Comparison of ENCODE assay signal across 21 cellular contexts in the genomic region with DNA sequence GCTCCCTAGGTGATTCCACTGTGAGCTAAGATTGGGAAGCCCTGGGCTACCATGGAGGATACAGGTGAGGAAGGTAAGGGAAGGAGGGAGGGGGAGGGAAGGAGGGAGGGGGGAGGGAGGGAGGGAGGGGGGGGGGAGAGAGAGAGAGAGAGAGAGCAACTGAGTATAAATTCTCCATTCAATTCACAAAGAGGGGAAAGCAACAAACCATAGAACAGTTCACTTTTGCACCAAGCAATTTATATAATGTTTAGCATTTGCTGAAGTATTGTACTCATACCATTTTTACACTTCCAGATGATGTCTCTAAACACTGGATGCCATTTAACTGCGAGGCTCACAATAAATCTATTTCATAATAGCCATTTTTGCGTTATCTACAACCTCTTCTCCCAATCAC.
DNase-seq lines count a peak whose midpoint lies in the region; ATAC-seq, FAIRE-seq and TF ChIP-seq lines count a peak whose summit lies in the region.
"Had no signal": no experiment of that assay in that cellular context is flagged by ENCODE, and none has a peak within 500 bp of the region (broad histone marks: within the 10 kb centered on the region; RNA-seq: fewer than 3 reads in every experiment).

No MANE protein-coding gene starts in this region.

- H2BK15ac ChIP-seq in mesendoderm (replicated peaks; ENCODE audit: low read depth), result no peak overlapping the region

- no peaks in the 10 kb centered on the region for H3K79me2 ChIP-seq in HepG2 (ENCODE audit: insufficient read depth, low read length)
- H3K79me2 ChIP-seq in mesendoderm (ENCODE audit: control insufficient read depth, insufficient read depth, low read length), result no peaks in the 10 kb centered on the region

- H3K4me1 Mint-ChIP-seq in dendritic cell treated with granulocyte-macrophage colony-stimulating factor and Interleukin-4, amounts not matched to agents 40 ng/mL and 50 ng/mL, for 4 days (ENCODE audit: low read depth), result peaks cover 12% of the 10 kb centered on the region
- H3K4me1 Mint-ChIP-seq: H9 had no signal

- H3K9ac ChIP-seq in HepG2 (ENCODE audit: insufficient read depth, low read depth, low read length) (no peak overlapping the region), mesendoderm (ENCODE audit: low read length) (no peak overlapping the region)
- H3K9ac ChIP-seq: BLaER1 treated with 17β-estradiol and CSF1 and Interleukin-3, amounts not matched to agents 10 nM and 100 nM had no signal

- 53% methylated on average over 2 of the region's 2 CpGs for WGBS in HepG2 (ENCODE audit: low lambda C conversion rate)
- WGBS in right lobe of liver (ENCODE audit: insufficient coverage, low coverage, low lambda C conversion rate, missing lambda C conversion rate), result 49% methylated on average over 2 of the region's 2 CpGs
- WGBS in mesendoderm (ENCODE audit: extremely low coverage, insufficient coverage, low lambda C conversion rate), result no CpG with 5 or more reads among the region's 2 CpGs
- WGBS in stomach, 5 donors, result 64 to 90% (median 81%) methylated on average over 2 of the region's 2 CpGs

- H3K9me3 Mint-ChIP-seq in dendritic cell treated with granulocyte-macrophage colony-stimulating factor and Interleukin-4, amounts not matched to agents 40 ng/mL and 50 ng/mL, for 4 days, result no peaks in the 10 kb centered on the region
- H3K9me3 Mint-ChIP-seq: CD4-positive, CD25-positive, alpha-beta regulatory T cell; CD8-positive, alpha-beta memory T cell; H9 had no signal

- H3K27ac ChIP-seq in HepG2 (ENCODE audit: extremely low read length, insufficient read depth, low read length) (no peak overlapping the region), right lobe of liver (no peak overlapping the region), mesendoderm (ENCODE audit: low read depth, low read length) (no peak overlapping the region), stomach (peak overlapping the region in 3 of 5 donors; percentile 6 to 79 (median 69))
- H3K27ac ChIP-seq: BLaER1 treated with 17β-estradiol and CSF1 and Interleukin-3, amounts not matched to agents 10 nM and 100 nM had no signal

- TF ChIP-seq CTCF in HepG2 (CRISPR knock-in tag; IDR thresholded peaks at IDR 0.05) (no peak), right lobe of liver (IDR thresholded peaks at IDR 0.05) (no peak), stomach (IDR thresholded peaks at IDR 0.05) (no peak)

- H3K4me2 ChIP-seq in HepG2 (ENCODE audit: low read depth, low read length), result no peak overlapping the region
- H3K4me2 ChIP-seq in mesendoderm (ENCODE audit: low read length), result no peak overlapping the region

- TF ChIP-seq EP300 in HepG2 (IDR thresholded peaks at IDR 0.05; ENCODE audit: low read depth in 2 of 2, low read length in 2 of 2) (no peak), HepG2 (CRISPR knock-in tag; IDR thresholded peaks at IDR 0.05; ENCODE audit: borderline replicate concordance) (no peak), stomach (IDR thresholded peaks at IDR 0.05) (no peak)

- H3K4ac ChIP-seq in mesendoderm (ENCODE audit: low read depth, low read length), result no peak overlapping the region

- no peak for FAIRE-seq in HepG2 (lab: Jason Lieb, UNC)
- FAIRE-seq: GM12878, GM19239, H1 had no signal

- no peaks in the 10 kb centered on the region for H4K20me1 ChIP-seq in HepG2 (ENCODE audit: insufficient read depth, low read length)
- H4K20me1 ChIP-seq: BLaER1 treated with 17β-estradiol and CSF1 and Interleukin-3, amounts not matched to agents 10 nM and 100 nM had no signal

- intact Hi-C loops in HepG2 (cut with micrococcal nuclease; ENCODE audit: unreplicated experiment) (no loop called here), right lobe of liver (cut with DNase I) (no loop called here), stomach (cut with DNase I; ENCODE audit: low total_unique reads) (no loop called here)
- intact Hi-C loops in dendritic cell treated with granulocyte-macrophage colony-stimulating factor and Interleukin-4, amounts not matched to agents 40 ng/mL and 50 ng/mL, for 4 days (cut with micrococcal nuclease), result loop anchor here (5.0 kb wide), 1 partner anchor 300 kb away; no protein-coding TSS in a partner anchor

- TF ChIP-seq POLR2A in HepG2 (IDR thresholded peaks at IDR 0.05; ENCODE audit: insufficient read depth in 1 of 2, low read depth in 2 of 2, low read length in 2 of 2) (no peak), right lobe of liver (IDR thresholded peaks at IDR 0.05) (no peak), stomach (IDR thresholded peaks at IDR 0.05) (no peak)

- no peak overlapping the region for H4K5ac ChIP-seq in mesendoderm (ENCODE audit: low read length)

- H3K79me1 ChIP-seq in mesendoderm (ENCODE audit: low read length), result no peaks in the 10 kb centered on the region

- H2AK5ac ChIP-seq in mesendoderm (ENCODE audit: low read length), result no peak overlapping the region

- peak overlapping the region; percentile 15 for H3K18ac ChIP-seq in mesendoderm (ENCODE audit: low read length)

- H2AFZ ChIP-seq in HepG2 (ENCODE audit: low read length), result no peak overlapping the region

- H3K27ac Mint-ChIP-seq in dendritic cell treated with granulocyte-macrophage colony-stimulating factor and Interleukin-4, amounts not matched to agents 40 ng/mL and 50 ng/mL, for 4 days, result peak overlapping the region; percentile 60
- H3K27ac Mint-ChIP-seq: CD4-positive, CD25-positive, alpha-beta regulatory T cell; H9 had no signal

- DNase-seq in HepG2 (ENCODE audit: low spot score) (no peak), right lobe of liver (no peak), mesendoderm (no peak), stomach (no peak), iPS-NIHi11 (ENCODE audit: low spot score) (no peak), NCI-H446 treated with DMSO at 0.1 percent for 48 hours (lab: John Stamatoyannopoulos, UW) (no peak)
- DNase-seq: 8988T; CD4-positive, CD25-positive, alpha-beta regulatory T cell; CD8-positive, alpha-beta memory T cell; COR-L47; DMS 273 treated with DMSO at 0.1 percent for 48 hours; DMS53; DND-41; EL; H9 had no signal

- no peak for TF ChIP-seq RAD21 in HepG2 (CRISPR knock-in tag; IDR thresholded peaks at IDR 0.05)

- H3K27me3 ChIP-seq in HepG2 (ENCODE audit: control insufficient read depth in 1 of 2, insufficient read depth in 2 of 2, low read length in 2 of 2) (no peaks in the 10 kb centered on the region), right lobe of liver (no peaks in the 10 kb centered on the region), mesendoderm (ENCODE audit: insufficient read depth, low read length, poor library complexity) (no peaks in the 10 kb centered on the region), stomach (no peaks in the 10 kb centered on the region)
- H3K27me3 ChIP-seq: BLaER1 treated with 17β-estradiol and CSF1 and Interleukin-3, amounts not matched to agents 10 nM and 100 nM had no signal

- CTCF ChIA-PET in HepG2 (lab: Yijun Ruan, JAX; ENCODE audit: low intra/inter-chr PET ratio, low total read pairs), result no interaction called here

- no peak overlapping the region for H3K56ac ChIP-seq in mesendoderm (ENCODE audit: low read length)

- H3K36me3 Mint-ChIP-seq in dendritic cell treated with granulocyte-macrophage colony-stimulating factor and Interleukin-4, amounts not matched to agents 40 ng/mL and 50 ng/mL, for 4 days (ENCODE audit: low read depth), result no peaks in the 10 kb centered on the region
- H3K36me3 Mint-ChIP-seq: CD4-positive, CD25-positive, alpha-beta regulatory T cell had no signal

- H2BK5ac ChIP-seq in mesendoderm (ENCODE audit: low read length), result no peak overlapping the region

- in situ Hi-C loops in HepG2 (cut with HindIII; ENCODE audit: extremely low pct_ligation_motif_present, low pct_unique_long_range_greater_than_20kb), result no loop called here

- H3K4me3 ChIP-seq in HepG2 (replicated peaks in 1 of 3; ENCODE audit: insufficient read depth in 1 of 3, low read depth in 2 of 3, low read length in 3 of 3), result no peak overlapping the region
- no peak overlapping the region for H3K4me3 ChIP-seq in right lobe of liver
- H3K4me3 ChIP-seq in mesendoderm (ENCODE audit: low read length), result no peak overlapping the region
- H3K4me3 ChIP-seq in stomach, result no peak overlapping the region
- H3K4me3 ChIP-seq: BLaER1 treated with 17β-estradiol and CSF1 and Interleukin-3, amounts not matched to agents 10 nM and 100 nM; GM12878 had no signal

- ATAC-seq in HepG2, result no peak
- ATAC-seq in right lobe of liver, result no peak
- no peak for ATAC-seq in HG02885 (IDR thresholded peaks at IDR 0.05; ENCODE audit: poor library complexity, unreplicated experiment)
- ATAC-seq: GM12878 had no signal

- no peak overlapping the region for H2BK120ac ChIP-seq in mesendoderm (ENCODE audit: low read depth, low read length)

- H3K4me3 Mint-ChIP-seq in dendritic cell treated with granulocyte-macrophage colony-stimulating factor and Interleukin-4, amounts not matched to agents 40 ng/mL and 50 ng/mL, for 4 days, result peak overlapping the region; percentile 59
- H3K4me3 Mint-ChIP-seq: CD4-positive, CD25-positive, alpha-beta regulatory T cell; H9 had no signal

- H4K8ac ChIP-seq in mesendoderm (ENCODE audit: low read depth, low read length), result no peak overlapping the region

- H3K4me1 ChIP-seq in HepG2 (ENCODE audit: insufficient read depth, low read length), result no peaks in the 10 kb centered on the region
- H3K4me1 ChIP-seq in right lobe of liver, result no peaks in the 10 kb centered on the region
- peaks cover 2% of the 10 kb centered on the region for H3K4me1 ChIP-seq in mesendoderm (ENCODE audit: control insufficient read depth, low read depth, low read length)
- peaks cover 4 to 16% (median 9%) of the 10 kb centered on the region in 4 donors for H3K4me1 ChIP-seq in stomach

- no peak overlapping the region for H3K23ac ChIP-seq in mesendoderm (ENCODE audit: low read length)

- H3K36me3 ChIP-seq in HepG2 (replicated peaks in 1 of 2; ENCODE audit: control insufficient read depth in 1 of 2, insufficient read depth in 2 of 2, low read length in 2 of 2), result no peaks in the 10 kb centered on the region
- no peaks in the 10 kb centered on the region for H3K36me3 ChIP-seq in right lobe of liver
- H3K36me3 ChIP-seq in mesendoderm (ENCODE audit: control insufficient read depth, insufficient read depth, low read length), result no peaks in the 10 kb centered on the region
- no peaks in the 10 kb centered on the region for H3K36me3 ChIP-seq in stomach
- H3K36me3 ChIP-seq: BLaER1 treated with 17β-estradiol and CSF1 and Interleukin-3, amounts not matched to agents 10 nM and 100 nM had no signal

- H3K9me3 ChIP-seq in HepG2 (ENCODE audit: low read length) (no peaks in the 10 kb centered on the region), right lobe of liver (no peaks in the 10 kb centered on the region), stomach (no peaks in the 10 kb centered on the region)
- H3K9me3 ChIP-seq: BLaER1 treated with 17β-estradiol and CSF1 and Interleukin-3, amounts not matched to agents 10 nM and 100 nM had no signal

- POLR2A ChIA-PET in HepG2 (lab: Yijun Ruan, JAX), result no interaction called here

- H3K27me3 Mint-ChIP-seq in dendritic cell treated with granulocyte-macrophage colony-stimulating factor and Interleukin-4, amounts not matched to agents 40 ng/mL and 50 ng/mL, for 4 days, result no peaks in the 10 kb centered on the region
- H3K27me3 Mint-ChIP-seq: CD4-positive, CD25-positive, alpha-beta regulatory T cell; CD8-positive, alpha-beta memory T cell had no signal

- no TSS peak for BruUV-seq in HepG2 (replicated peaks; lab: Mats Ljungman, UMichigan)

TF ChIP-seq in HepG2, 621 proteins besides CTCF, POLR2A, EP300 and RAD21:
- TF ChIP-seq HNRNPK (IDR thresholded peaks at IDR 0.05; ENCODE audit: low read depth, low read length, poor library complexity, severe bottlenecking), result peak; percentile 85
- no peak for TF ChIP-seq JDP2 (CRISPR knock-in tag; IDR thresholded peaks at IDR 0.05; ENCODE audit: borderline replicate concordance)

Comparison
In these comparisons a context has a peak if more than half of its experiments do, and no peak if none do; other contexts are left out.
1. H3K27ac ChIP-seq: peak in stomach (3 of 5); none in HepG2 (single experiment), right lobe of liver (0 of 3) and mesendoderm (single experiment).